ENCODE assay signal across 11 cellular contexts in the genomic region with DNA sequence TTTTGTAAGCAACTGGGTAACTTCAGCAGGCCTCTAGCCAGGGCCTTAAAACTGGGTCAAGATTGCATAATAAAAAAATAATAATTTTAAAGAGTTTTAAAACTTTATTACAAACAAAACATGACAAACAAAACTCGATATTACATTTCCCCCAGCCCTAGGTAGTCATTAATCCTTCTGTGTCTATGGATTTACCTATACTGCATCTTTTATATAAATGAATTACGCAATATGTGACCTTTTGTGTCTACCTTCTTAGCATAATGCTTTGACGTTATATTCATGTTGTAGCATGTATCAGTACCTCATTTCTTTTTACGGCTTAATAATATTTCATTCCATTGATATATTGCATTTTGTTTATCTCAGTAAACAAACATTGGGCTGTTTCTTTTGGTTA.
"Had no signal": no experiment of that assay in that cellular context is flagged by ENCODE, and none has a peak within 500 bp of the region (broad histone marks: within the 10 kb centered on the region; RNA-seq: fewer than 3 reads in every experiment).

No MANE protein-coding gene starts in this region.

- H3K9me3 ChIP-seq: HAP-1 had no signal

- H3K9ac ChIP-seq: GM23248 had no signal

- ATAC-seq: GM23338, HCT116 had no signal

- DNase-seq: GM23248, GOT3, H7, H9, HCEC 1CT, HFFc6 had no signal

- H3K27ac ChIP-seq: GM23248 had no signal

- FAIRE-seq: H1, H54 had no signal

- H3K4me3 ChIP-seq: GM23248, GM23338, HAP-1 had no signal

- H2AFZ ChIP-seq: GM23248 had no signal

- H3K4me1 ChIP-seq: HAP-1 had no signal

- H3K36me3 ChIP-seq: HAP-1 had no signal

- H3K4me2 ChIP-seq: GM23338 had no signal
